In genomic region chr4:157837071-157837470, GRCh38 we compare ENCODE assay signal across 19 cellular contexts.
"Had no signal": no experiment of that assay in that cellular context is flagged by ENCODE, and none has a peak within 500 bp of the region (broad histone marks: within the 10 kb centered on the region; RNA-seq: fewer than 3 reads in every experiment).

No MANE protein-coding gene starts in this region.

- H3K27ac ChIP-seq: RWPE1 had no signal

- DNase-seq: KBM-7, MV-4-11, NCI-H1092, NCI-H1105 treated with DMSO at 0.1 percent for 48 hours, NCI-H1417 treated with DMSO at 0.1 percent for 48 hours, NCI-H146, NCI-H1694 treated with DMSO at 0.1 percent for 48 hours, NCI-H2171 treated with DMSO at 0.1 percent for 48 hours, NCI-H345, NCI-H446 treated with DMSO at 0.1 percent for 48 hours, NCI-H510A treated with DMSO at 0.1 percent for 48 hours, NCI-H526, NCI-H748 treated with DMSO at 0.1 percent for 48 hours, SHP77, SK-N-SH, SW 1271, T-cell had no signal

- ATAC-seq: Panc1, T-cell had no signal
